Comparison of ENCODE assay signal across 15 cellular contexts in genomic region chr1:111565957-111566356, GRCh38. TPM values are rescaled to one million over a fixed set of nuclear protein-coding genes. Genes with fewer than 3 reads are reported as not detected.
DNase-seq lines count a peak whose midpoint lies in the region; ATAC-seq, FAIRE-seq and TF ChIP-seq lines count a peak whose summit lies in the region.
"Had no signal": no experiment of that assay in that cellular context is flagged by ENCODE, and none has a peak within 500 bp of the region (broad histone marks: within the 10 kb centered on the region; RNA-seq: fewer than 3 reads in every experiment).

No MANE protein-coding gene starts in this region.

- CTCF ChIA-PET in HepG2 (lab: Yijun Ruan, JAX; ENCODE audit: low intra/inter-chr PET ratio, low total read pairs) = no interaction called here

- FAIRE-seq in HepG2 (lab: Jason Lieb, UNC) (peak; percentile 85), small intestine (lab: Jason Lieb, UNC) (no peak)
- FAIRE-seq: RCC 7860 had no signal

- no peak overlapping the region for H3K9ac ChIP-seq in HepG2 (ENCODE audit: insufficient read depth, low read depth, low read length)
- H3K9ac ChIP-seq: BLaER1 had no signal

- H3K9me3 ChIP-seq in HepG2 (ENCODE audit: low read length) (no peaks in the 10 kb centered on the region), small intestine (ENCODE audit: control insufficient read depth, low read depth) (no peaks in the 10 kb centered on the region), Peyer's patch (no peaks in the 10 kb centered on the region)
- H3K9me3 ChIP-seq: BLaER1 had no signal

- ATAC-seq in HepG2 = peak; percentile 78
- no peak for ATAC-seq in HG03571 (IDR thresholded peaks at IDR 0.05; ENCODE audit: unreplicated experiment)
- no peak for ATAC-seq in sciatic nerve

- peak; percentile 31 for DNase-seq in EH (ENCODE audit: low read depth)
- DNase-seq in amniotic epithelial cell (ENCODE audit: low read depth) = peak; percentile 44
- peak; percentile 54 for DNase-seq in HepG2 (ENCODE audit: low spot score)
- DNase-seq in small intestine = peak; percentile 48
- no peak for DNase-seq in sciatic nerve (ENCODE audit: low spot score)
- DNase-seq in erythroblast (lab: John Stamatoyannopoulos, UW) = no peak
- no peak for DNase-seq in Peyer's patch
- DNase-seq: NCI-H1436, NCI-H2081, NCI-H2227 treated with DMSO at 0.1 percent for 48 hours, Right ventricle myocardium superior had no signal

- TF ChIP-seq CTCF in HepG2 (CRISPR knock-in tag; IDR thresholded peaks at IDR 0.05) (no peak), Peyer's patch (IDR thresholded peaks at IDR 0.05) (no peak)

- intact Hi-C loops in HepG2 (cut with micrococcal nuclease; ENCODE audit: unreplicated experiment) (no loop called here), sciatic nerve (cut with DNase I) (no loop called here)

- H3K4me3 ChIP-seq in HepG2 (replicated peaks in 1 of 3; ENCODE audit: insufficient read depth in 1 of 3, low read depth in 2 of 3, low read length in 3 of 3) (peak overlapping the region in 1 of 3 experiments; percentile 20; a peak in 1 of 6 replicates), small intestine (ENCODE audit: low read depth in 1 of 2, low read length in 2 of 2) (no peak overlapping the region), Peyer's patch (no peak overlapping the region)
- H3K4me3 ChIP-seq: BLaER1, SK-N-MC had no signal

- H2AFZ ChIP-seq in HepG2 (ENCODE audit: low read length) = no peak overlapping the region

- under 1% methylated on average over 6 of the region's 6 CpGs for WGBS in HepG2 (ENCODE audit: low lambda C conversion rate)
- WGBS in small intestine, 3 donors = 23 to 67% (median 48%) methylated on average over 6 of the region's 6 CpGs

- POLR2A ChIA-PET in HepG2 (lab: Yijun Ruan, JAX) = interaction anchor here (1.3 to 1.6 kb wide), 2 partner anchors 30 to 57 kb away, joined by 4 to 7 read pairs; no protein-coding TSS in a partner anchor

- no peak for TF ChIP-seq RAD21 in HepG2 (CRISPR knock-in tag; IDR thresholded peaks at IDR 0.05)

- H3K27me3 ChIP-seq in HepG2 (ENCODE audit: control insufficient read depth in 1 of 2, insufficient read depth in 2 of 2, low read length in 2 of 2) = no peaks in the 10 kb centered on the region
- H3K27me3 ChIP-seq in small intestine (ENCODE audit: control insufficient read depth in 2 of 2, insufficient read depth in 2 of 2, low read length in 2 of 2) = no peaks in the 10 kb centered on the region
- H3K27me3 ChIP-seq in Peyer's patch = no peaks in the 10 kb centered on the region
- H3K27me3 ChIP-seq: BLaER1 had no signal

- H3K4me1 ChIP-seq in HepG2 (ENCODE audit: insufficient read depth, low read length) = peaks cover 56% of the 10 kb centered on the region
- no peaks in the 10 kb centered on the region for H3K4me1 ChIP-seq in small intestine (ENCODE audit: control insufficient read depth in 2 of 2, insufficient read depth in 1 of 2, low read depth in 1 of 2, low read length in 1 of 2)
- peaks cover 0 to 4% (median 0%) of the 10 kb centered on the region in 4 donors for H3K4me1 ChIP-seq in Peyer's patch
- H3K4me1 ChIP-seq: BLaER1 had no signal

- no peaks in the 10 kb centered on the region for H4K20me1 ChIP-seq in HepG2 (ENCODE audit: insufficient read depth, low read length)
- H4K20me1 ChIP-seq: BLaER1 had no signal

- H3K27ac ChIP-seq in HepG2 (ENCODE audit: extremely low read length, insufficient read depth, low read length) (no peak overlapping the region), small intestine (ENCODE audit: low read depth in 1 of 2, low read length in 1 of 2) (no peak overlapping the region), Peyer's patch (no peak overlapping the region)
- H3K27ac ChIP-seq: BLaER1, SK-N-MC had no signal

- BruUV-seq in HepG2 (replicated peaks; lab: Mats Ljungman, UMichigan) = no TSS peak

- TF ChIP-seq EP300 in HepG2 (IDR thresholded peaks at IDR 0.05; ENCODE audit: low read depth in 2 of 2, low read length in 2 of 2) (no peak), HepG2 (CRISPR knock-in tag; IDR thresholded peaks at IDR 0.05; ENCODE audit: borderline replicate concordance) (no peak)

- no peak for TF ChIP-seq POLR2A in HepG2 (IDR thresholded peaks at IDR 0.05; ENCODE audit: insufficient read depth in 1 of 2, low read depth in 2 of 2, low read length in 2 of 2)
- no peak for TF ChIP-seq POLR2A in erythroblast (IDR thresholded peaks at IDR 0.05; ENCODE audit: low read length)
- TF ChIP-seq POLR2A in Peyer's patch (IDR thresholded peaks at IDR 0.05) = no peak

- H3K79me2 ChIP-seq in HepG2 (ENCODE audit: insufficient read depth, low read length) = no peaks in the 10 kb centered on the region

- H3K36me3 ChIP-seq in HepG2 (replicated peaks in 1 of 2; ENCODE audit: control insufficient read depth in 1 of 2, insufficient read depth in 2 of 2, low read length in 2 of 2) = no peaks in the 10 kb centered on the region
- no peaks in the 10 kb centered on the region for H3K36me3 ChIP-seq in small intestine (ENCODE audit: control insufficient read depth in 2 of 2, insufficient read depth in 2 of 2, low read length in 2 of 2)
- no peaks in the 10 kb centered on the region for H3K36me3 ChIP-seq in Peyer's patch
- H3K36me3 ChIP-seq: BLaER1 had no signal

- peak overlapping the region; percentile 66 for H3K4me2 ChIP-seq in HepG2 (ENCODE audit: low read depth, low read length)
- H3K4me2 ChIP-seq: BLaER1 had no signal

- in situ Hi-C loops in HepG2 (cut with HindIII; ENCODE audit: extremely low pct_ligation_motif_present, low pct_unique_long_range_greater_than_20kb) = no loop called here

TF ChIP-seq in HepG2, 621 proteins besides CTCF, POLR2A, EP300 and RAD21 (continues in another document):
- TF ChIP-seq LBX2 (CRISPR knock-in tag; IDR thresholded peaks at IDR 0.05; ENCODE audit: borderline replicate concordance) (no peak), RXRB (CRISPR knock-in tag; IDR thresholded peaks at IDR 0.05; ENCODE audit: borderline replicate concordance) (0 out of 2 replicates have a peak, but pooled peaks have one; percentile 12), ZNF644 (CRISPR knock-in tag; IDR thresholded peaks at IDR 0.05; ENCODE audit: low read depth) (peak; percentile 45; the same call in 1 of the 2 replicates), ZNF317 (CRISPR knock-in tag; IDR thresholded peaks at IDR 0.05) (0 out of 2 replicates have a peak, but pooled peaks have one; percentile 39), ZSCAN21 (CRISPR knock-in tag; IDR thresholded peaks at IDR 0.05; ENCODE audit: borderline replicate concordance) (no peak), SOX6 (IDR thresholded peaks at IDR 0.05) (no peak), SOX6 (CRISPR knock-in tag; IDR thresholded peaks at IDR 0.05) (peak; percentile 50; the same call in 1 of the 2 replicates), HNF4G (IDR thresholded peaks at IDR 0.05; ENCODE audit: borderline replicate concordance, low read depth, low read length) (peak; percentile 73), HNF4G (CRISPR knock-in tag; IDR thresholded peaks at IDR 0.05; ENCODE audit: borderline replicate concordance, low read depth) (no peak), ZBTB2 (CRISPR knock-in tag; IDR thresholded peaks at IDR 0.05; ENCODE audit: low read depth) (no peak), PPARG (CRISPR knock-in tag; conservative IDR thresholded peaks at IDR 0.05) (0 out of 2 replicates have a peak, but pooled peaks have one; percentile 30)

RNA-seq across cellular contexts. Expression of gene RAP1A, which starts 53.6 kb away (rescaled TPM):
- 19.0 and 28.6 TPM in 2 replicates for total RNA-seq in HepG2 (2016; rRNA removed; fragmentation: Illumina TruSeq; extraction: Trizol)
- total RNA-seq in HepG2 (2016; cell fraction: cytosol; rRNA removed; fragmentation: Illumina TruSeq; extraction: Trizol; ENCODE audit: low read depth) = 13.3 and 17.3 TPM in 2 replicates
- total RNA-seq in HepG2 (2016; cell fraction: insoluble cytoplasmic fraction; rRNA removed; fragmentation: Illumina TruSeq; extraction: Trizol) = 21.2 and 27.6 TPM in 2 replicates
- 29.9 and 30.2 TPM in 2 replicates for total RNA-seq in HepG2 (2016; cell fraction: membrane; rRNA removed; fragmentation: Illumina TruSeq; extraction: Trizol)
- 12.1 and 14.0 TPM in 2 replicates for total RNA-seq in HepG2 (2016; cell fraction: nucleus; rRNA removed; fragmentation: Illumina TruSeq; extraction: Trizol)
- 15.4 and 20.7 TPM in 2 replicates for polyA plus RNA-seq in HepG2 (2011; rRNA removed)
- 8.4 and 13.7 TPM in 2 replicates for polyA plus RNA-seq in HepG2 (2011; cell fraction: cytosol; rRNA removed)
- 2.6 and 3.5 TPM in 2 replicates for polyA plus RNA-seq in HepG2 (2011; cell fraction: nucleus; rRNA removed)
- 32.8 and 38.3 TPM in 2 replicates for polyA plus RNA-seq in HepG2 (2012)
- polyA plus RNA-seq in HepG2 (2016; cell fraction: cytosol; fragmentation: Illumina TruSeq; extraction: Trizol; ENCODE audit: low read depth) = 32.0 and 48.1 TPM in 2 replicates
- polyA plus RNA-seq in HepG2 (2016; cell fraction: insoluble cytoplasmic fraction; fragmentation: Illumina TruSeq; extraction: Trizol; ENCODE audit: low read depth) = 80.7 and 86.7 TPM in 2 replicates
- 59.2 and 73.6 TPM in 2 replicates for polyA plus RNA-seq in HepG2 (2016; cell fraction: membrane; fragmentation: Illumina TruSeq; extraction: Trizol; ENCODE audit: low read depth)
- 36.4 and 36.5 TPM in 2 replicates for polyA plus RNA-seq in HepG2 (2016; cell fraction: nucleus; fragmentation: Illumina TruSeq; extraction: Trizol; ENCODE audit: insufficient read depth, low read depth)
- 2.0 and 6.1 TPM in 2 replicates for polyA minus RNA-seq in HepG2 (2011; rRNA and poly(A)+ RNA removed; ENCODE audit: low replicate concordance)
- polyA minus RNA-seq in HepG2 (2011; cell fraction: cytosol; rRNA and poly(A)+ RNA removed) = 7.9 and 10.7 TPM in 2 replicates
- polyA minus RNA-seq in HepG2 (2011; cell fraction: nucleus; rRNA and poly(A)+ RNA removed) = 8.0 TPM in 2 replicates
- 100 to 1,000 TPM in 1 of 3 donors, 10 to 100 TPM in 2; 75.4 to 150 (median 92.1) TPM for polyA plus RNA-seq in small intestine
- total RNA-seq in sciatic nerve = 97.0 TPM
- total RNA-seq in Peyer's patch = 10 to 100 TPM; 16.5 to 66.0 (median 46.2) TPM

Comparison
In these comparisons a context has a peak if more than half of its experiments do, and no peak if none do; other contexts are left out.
1. DNase-seq: peak in EH (single experiment), amniotic epithelial cell (single experiment), HepG2 (single experiment) and small intestine (single experiment); none in sciatic nerve (single experiment), erythroblast (0 of 2) and Peyer's patch (0 of 3).